ENCODE assay signal across 18 cellular contexts in the genomic region with DNA sequence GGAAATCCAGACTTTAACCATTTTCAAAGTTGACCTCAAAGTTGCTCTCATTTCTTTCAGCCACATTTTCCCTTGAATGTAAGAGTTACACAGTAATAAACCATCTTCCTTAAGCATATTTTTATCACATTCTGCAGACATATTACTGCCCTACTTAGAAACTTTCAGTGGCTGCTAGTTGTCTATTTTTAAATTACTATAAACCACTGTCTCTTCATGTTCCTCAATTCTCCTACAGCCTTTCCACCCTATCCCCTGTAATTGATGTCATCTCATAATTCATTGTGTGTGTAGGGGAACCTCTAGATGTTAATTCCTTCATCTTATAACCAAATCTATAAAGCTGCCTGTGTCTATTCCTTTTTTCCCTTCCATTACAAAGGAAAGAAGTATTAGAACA.
"Had no signal": no experiment of that assay in that cellular context is flagged by ENCODE, and none has a peak within 500 bp of the region (broad histone marks: within the 10 kb centered on the region; RNA-seq: fewer than 3 reads in every experiment).

No MANE protein-coding gene starts in this region.

- H3K4me1 ChIP-seq: ascending aorta, gastrocnemius medialis, lower lobe of right lung, parathyroid adenoma, right lobe of liver, testis had no signal

- H3K27ac ChIP-seq: ascending aorta, gastrocnemius medialis, lower lobe of right lung, neutrophil, parathyroid adenoma, right lobe of liver, stomach, testis had no signal

- ATAC-seq: esophagus mucosa; gastrocnemius medialis; lower lobe of right lung; natural killer cell treated with Interleukin-12 subunit alpha and Interleukin-12 subunit beta and Interleukin-15 and Interleukin-18, amount 100 ng/mL, for 72 hours; right lobe of liver; stimulated activated effector memory CD8-positive, alpha-beta T cell treated with anti-CD3 and anti-CD28 coated beads, Interleukin-12 subunit alpha, Interleukin-12 subunit beta, amount 100 ng/mL, for 72 hours had no signal

- H3K36me3 ChIP-seq: ascending aorta, gastrocnemius medialis, lower lobe of right lung, neutrophil, right lobe of liver, stomach had no signal

- H3K4me2 ChIP-seq: smooth muscle cell had no signal

- H3K9me3 ChIP-seq: ascending aorta, gastrocnemius medialis, lower lobe of right lung, neutrophil, right lobe of liver, stomach, testis had no signal

- H3K4me3 ChIP-seq: ascending aorta, gastrocnemius medialis, lower lobe of right lung, right lobe of liver, smooth muscle cell, stomach, testis had no signal

- H3K79me2 ChIP-seq: parathyroid adenoma had no signal

- H3K27me3 ChIP-seq: ascending aorta, gastrocnemius medialis, neutrophil, right lobe of liver, stomach, testis had no signal

- H3K9ac ChIP-seq: parathyroid adenoma had no signal

- H2AFZ ChIP-seq: parathyroid adenoma had no signal

- DNase-seq: activated CD4-positive, alpha-beta T cell treated with anti-CD3 and anti-CD28 coated beads, Interleukin-2, amount 50 U/mL, for 4 hours; activated gamma-delta T cell; cortex of kidney; effector CD4-positive, alpha-beta T cell; gastrocnemius medialis; head of caudate nucleus; lower lobe of right lung; right lobe of liver; stimulated activated CD4-positive, alpha-beta T cell treated with anti-CD3 and anti-CD28 coated beads, Interleukin-4, amount 100 ng/mL, for 1 hour; stomach; testis had no signal
